Comparison of ENCODE assay signal across 1 cellular context in genomic region chr16:88356124-88356726, GRCh38.
TF ChIP-seq lines count a peak whose summit lies in the region.

No MANE protein-coding gene starts in this region.

TF ChIP-seq in HepG2, 621 proteins besides CTCF, POLR2A, EP300 and RAD21 (continued from another document):
- 0 out of 2 replicates have a peak, but pooled peaks have one; percentile 26 for TF ChIP-seq ZBTB2 (CRISPR knock-in tag; IDR thresholded peaks at IDR 0.05; ENCODE audit: low read depth)
- peak; percentile 64 for TF ChIP-seq MNT (IDR thresholded peaks at IDR 0.05)
